In genomic region chr18:13797157-13797611, GRCh38 we compare ENCODE assay signal across 1 cellular context.
TF ChIP-seq lines count a peak whose summit lies in the region.

No MANE protein-coding gene starts in this region.

TF ChIP-seq in H1, 55 proteins besides CTCF, POLR2A, EP300 and RAD21:
- TF ChIP-seq JUND (IDR thresholded peaks at IDR 0.05; ENCODE audit: low read length) (no peak), SIX5 (IDR thresholded peaks at IDR 0.05; ENCODE audit: low read depth, low read length) (no peak), SIN3A (conservative IDR thresholded peaks at IDR 0.05 in 1 of 2, IDR thresholded peaks at IDR 0.05 in 1 of 2; ENCODE audit: low read depth in 1 of 2, low read length in 2 of 2) (no peak), RBBP5 (IDR thresholded peaks at IDR 0.05; ENCODE audit: borderline replicate concordance, low read depth, low read length) (no peak)
